In genomic region chr2:233736868-233737653, GRCh38 we compare ENCODE assay signal across 12 cellular contexts. TPM values are rescaled to one million over a fixed set of nuclear protein-coding genes. Genes with fewer than 3 reads are reported as not detected.
A peak's percentile ranks its signal among the peaks of the same experiment; 100 is the strongest.
DNase-seq lines count a peak whose midpoint lies in the region; ATAC-seq and TF ChIP-seq lines count a peak whose summit lies in the region.
"Not testable (repeated sequence)": the region's sequence is repeated elsewhere in the genome, so short reads cannot be mapped to it uniquely, and the experiment has no call there.
"Had no signal": no experiment of that assay in that cellular context is flagged by ENCODE, and none has a peak within 500 bp of the region (broad histone marks: within the 10 kb centered on the region; RNA-seq: fewer than 3 reads in every experiment).

No MANE protein-coding gene starts in this region.

- H3K9me3 ChIP-seq in Karpas-422 (ENCODE audit: low read length); Peyer's patch; right lobe of liver; neuronal stem cell (replicated peaks in 1 of 2; ENCODE audit: control insufficient read depth in 2 of 2, insufficient read depth in 1 of 2, low read depth in 1 of 2, low read length in 2 of 2): not testable (repeated sequence)

- H3K36me3 ChIP-seq in Karpas-422 (ENCODE audit: insufficient read depth, low read length); Peyer's patch; right lobe of liver; neuronal stem cell (replicated peaks in 1 of 2; ENCODE audit: control insufficient read depth in 2 of 2, insufficient read depth in 2 of 2, low read length in 2 of 2): not testable (repeated sequence)

- H3K79me1 ChIP-seq in neuronal stem cell (ENCODE audit: low read depth, low read length), result not testable (repeated sequence)

- TF ChIP-seq CTCF in Peyer's patch (IDR thresholded peaks at IDR 0.05); right lobe of liver (IDR thresholded peaks at IDR 0.05): not testable (repeated sequence)

- DNase-seq in DMS153 treated with DMSO at 0.1 percent for 48 hours (lab: John Stamatoyannopoulos, UW; ENCODE audit: unreplicated experiment), result peak; percentile 2
- peak; percentile 32 for DNase-seq in Karpas-422
- DNase-seq in Peyer's patch, result peak in 2 of 3 donors; percentile 68 to 71
- DNase-seq in left colon; neuronal stem cell (ENCODE audit: low spot score): not testable (repeated sequence)
- peak in 2 of 3 donors; percentile 52 to 70 for DNase-seq in right lobe of liver
- peak; percentile 46 for DNase-seq in ureter (ENCODE audit: low spot score)

- H3K14ac ChIP-seq in neuronal stem cell (ENCODE audit: low read length), result not testable (repeated sequence)

- H2BK5ac ChIP-seq in neuronal stem cell (ENCODE audit: low read length), result not testable (repeated sequence)

- not testable (repeated sequence) for H3K27me3 ChIP-seq in Karpas-422 (ENCODE audit: low read length); Peyer's patch; right lobe of liver; neuronal stem cell (ENCODE audit: control insufficient read depth in 3 of 3, insufficient read depth in 3 of 3, low read depth in 1 of 3, low read length in 3 of 3)

- not testable (repeated sequence) for H3K4me1 ChIP-seq in Karpas-422 (ENCODE audit: low read length); Peyer's patch; neuronal stem cell (ENCODE audit: control insufficient read depth in 2 of 2, insufficient read depth in 1 of 2, low read depth in 1 of 2, low read length in 2 of 2)
- peaks cover 0 to 85% (median 23%) of the 10 kb centered on the region in 4 donors for H3K4me1 ChIP-seq in right lobe of liver

- peak; percentile 56 for ATAC-seq in left colon
- ATAC-seq in right lobe of liver, result peak; percentile 80 to 93 (median 92)

- not testable (repeated sequence) for H2AK5ac ChIP-seq in neuronal stem cell (ENCODE audit: low read depth, low read length)

- not testable (repeated sequence) for H3K18ac ChIP-seq in neuronal stem cell (ENCODE audit: low read length)

- intact Hi-C loops in left colon (cut with DNase I, micrococcal nuclease); right lobe of liver (cut with DNase I): not testable (repeated sequence)

- not testable (repeated sequence) for H4K8ac ChIP-seq in neuronal stem cell (ENCODE audit: low read depth, low read length)

- H2BK12ac ChIP-seq in neuronal stem cell (ENCODE audit: low read length), result not testable (repeated sequence)

- not testable (repeated sequence) for H3K9me2 ChIP-seq in Karpas-422 (replicated peaks; ENCODE audit: insufficient read depth, low read length)

- not testable (repeated sequence) for H4K91ac ChIP-seq in neuronal stem cell (ENCODE audit: low read depth, low read length, poor library complexity)

- H4K20me1 ChIP-seq in Karpas-422 (ENCODE audit: insufficient read depth, low read depth, low read length), result not testable (repeated sequence)

- not testable (repeated sequence) for H3K4ac ChIP-seq in neuronal stem cell (ENCODE audit: low read length)

- H3K4me3 ChIP-seq in Karpas-422 (ENCODE audit: low read length); neuronal stem cell (ENCODE audit: low read length in 2 of 2): not testable (repeated sequence)
- H3K4me3 ChIP-seq in Peyer's patch (peak overlapping the region in 2 of 4 donors; percentile 4 to 21), right lobe of liver (peak overlapping the region in 1 of 3 donors; percentile 19)

- 59% methylated on average over 4 of the region's 14 CpGs for WGBS in right lobe of liver (ENCODE audit: insufficient coverage, low coverage, low lambda C conversion rate, missing lambda C conversion rate)
- no CpG with 5 or more reads among the region's 14 CpGs for WGBS in neuronal stem cell (ENCODE audit: extremely low coverage in 2 of 2, insufficient read length in 2 of 2, insufficient replicate concordance in 1 of 2), 2 donors

- not testable (repeated sequence) for H2BK120ac ChIP-seq in neuronal stem cell (ENCODE audit: low read depth, low read length)

- H2AFZ ChIP-seq in Karpas-422 (ENCODE audit: low read length), result not testable (repeated sequence)
- H2AFZ ChIP-seq in neuronal stem cell (ENCODE audit: low read length), result peak overlapping the region; percentile 77

- not testable (repeated sequence) for H3K27ac ChIP-seq in Karpas-422 (ENCODE audit: low read length); neuronal stem cell (replicated peaks; ENCODE audit: low read length)
- H3K27ac ChIP-seq in Peyer's patch, result peak overlapping the region in 2 of 4 donors; percentile 27 to 46
- peak overlapping the region in 2 of 3 donors; percentile 29 to 56 for H3K27ac ChIP-seq in right lobe of liver

- not testable (repeated sequence) for TF ChIP-seq POLR2A in Peyer's patch (IDR thresholded peaks at IDR 0.05); right lobe of liver (IDR thresholded peaks at IDR 0.05)

- H3K9ac ChIP-seq in Karpas-422 (ENCODE audit: low read length); neuronal stem cell (ENCODE audit: low read depth, low read length, poor library complexity): not testable (repeated sequence)

- not testable (repeated sequence) for H3K23ac ChIP-seq in neuronal stem cell (ENCODE audit: low read depth, low read length, poor library complexity)

- H3K4me2 ChIP-seq in Karpas-422 (ENCODE audit: low read depth, low read length, poor library complexity, severe bottlenecking); neuronal stem cell (ENCODE audit: insufficient read depth, low read length, poor library complexity, severe bottlenecking): not testable (repeated sequence)

- not testable (repeated sequence) for H2BK15ac ChIP-seq in neuronal stem cell (ENCODE audit: low read length)

- not testable (repeated sequence) for H3K79me2 ChIP-seq in Karpas-422 (ENCODE audit: low read length)

RNA-seq across cellular contexts. Expression of gene UGT1A3, which starts 8.2 kb away (rescaled TPM):
- not detected in 2 replicates for total RNA-seq in Karpas-422 (2014; rRNA removed; shearing (Covaris generic); ENCODE audit: low replicate concordance)
- 10 to 100 TPM in 1 of 4 donors, 1 to 10 TPM in 2, not detected in 1; 5.8 to 21.7 (median 6.3) TPM for total RNA-seq in Peyer's patch
- 1 to 10 TPM; 2.0 to 3.0 TPM for total RNA-seq in left colon
- 100 to 1,000 TPM in 1 of 6 experiments, 10 to 100 TPM in 5; 12.9 to 125 (median 22.0) TPM for total RNA-seq in right lobe of liver
- polyA plus RNA-seq in neuronal stem cell (2013, experiment 1 of 2), result not detected
- not detected for polyA plus RNA-seq in neuronal stem cell (2013, experiment 2 of 2)
- total RNA-seq in ureter, result 20.8 TPM
- total RNA-seq: CD4-positive, alpha-beta memory T cell; H1; H9 had no signal
- polyA plus RNA-seq: BJ; CD14-positive monocyte; CD4-positive, alpha-beta memory T cell; H1 had no signal

RNA-seq across cellular contexts. Expression of gene UGT1A4, which starts 18.5 kb away (rescaled TPM):
- total RNA-seq in Karpas-422 (2014; rRNA removed; shearing (Covaris generic); ENCODE audit: low replicate concordance), result not detected in 2 replicates
- 10 to 100 TPM in 2 of 4 donors, 1 to 10 TPM in 1, not detected in 1; 7.5 to 12.9 (median 12.3) TPM for total RNA-seq in Peyer's patch
- 1 to 10 TPM; 2.2 to 4.0 TPM for total RNA-seq in left colon
- total RNA-seq in right lobe of liver, result 1,000 to 10,000 TPM in 1 of 6 experiments, 100 to 1,000 TPM in 4, 10 to 100 TPM in 1; 98.7 to 1,011 (median 214) TPM
- polyA plus RNA-seq in neuronal stem cell (2013, experiment 1 of 2), result not detected
- not detected for polyA plus RNA-seq in neuronal stem cell (2013, experiment 2 of 2)
- 23.2 TPM for total RNA-seq in ureter
- total RNA-seq: CD4-positive, alpha-beta memory T cell; H1; H9 had no signal
- polyA plus RNA-seq: BJ; CD14-positive monocyte; CD4-positive, alpha-beta memory T cell; H1 had no signal

RNA-seq across cellular contexts. Expression of gene UGT1A1, which starts 23.0 kb away (rescaled TPM):
- not detected in 2 replicates for total RNA-seq in Karpas-422 (2014; rRNA removed; shearing (Covaris generic); ENCODE audit: low replicate concordance)
- total RNA-seq in Peyer's patch (10 to 100 TPM in 3 of 4 donors, 1 to 10 TPM in 1; 1.7 to 72.9 (median 26.9) TPM), left colon (10 to 100 TPM in 1 of 2 donors, 1 to 10 TPM in 1; 4.0 to 13.6 TPM), right lobe of liver (1,000 to 10,000 TPM in 1 of 6 experiments, 100 to 1,000 TPM in 4, 10 to 100 TPM in 1; 97.5 to 1,279 (median 171) TPM), ureter (21.8 TPM)
- polyA plus RNA-seq in neuronal stem cell (2013, experiment 1 of 2), result not detected
- not detected for polyA plus RNA-seq in neuronal stem cell (2013, experiment 2 of 2)
- total RNA-seq: CD4-positive, alpha-beta memory T cell; H1; H9 had no signal
- polyA plus RNA-seq: BJ; CD14-positive monocyte; CD4-positive, alpha-beta memory T cell; H1 had no signal

RNA-seq across cellular contexts. Expression of gene UGT1A5, which starts 24.4 kb away (rescaled TPM):
- total RNA-seq in Karpas-422 (2014; rRNA removed; shearing (Covaris generic); ENCODE audit: low replicate concordance), result not detected in 2 replicates
- total RNA-seq in Peyer's patch, result 10 to 100 TPM in 2 of 4 donors, 1 to 10 TPM in 1, not detected in 1; 7.2 to 24.2 (median 15.0) TPM
- total RNA-seq in left colon, result 1 to 10 TPM; 2.1 to 3.7 TPM
- total RNA-seq in right lobe of liver, result 10 to 100 TPM in 1 of 6 experiments, 1 to 10 TPM in 5; 1.3 to 10.0 (median 3.8) TPM
- polyA plus RNA-seq in neuronal stem cell (2013, experiment 1 of 2), result not detected
- polyA plus RNA-seq in neuronal stem cell (2013, experiment 2 of 2), result not detected
- total RNA-seq in ureter, result 21.3 TPM
- total RNA-seq: CD4-positive, alpha-beta memory T cell; H1; H9 had no signal
- polyA plus RNA-seq: BJ; CD14-positive monocyte; CD4-positive, alpha-beta memory T cell; H1 had no signal

RNA-seq across cellular contexts. Expression of gene MROH2A, which starts 41.1 kb away (rescaled TPM):
- 1.9 and 2.6 TPM in 2 replicates for total RNA-seq in Karpas-422 (2014; rRNA removed; shearing (Covaris generic); ENCODE audit: low replicate concordance)
- total RNA-seq in Peyer's patch, result 1 to 10 TPM in 1 of 4 donors, under 1 TPM in 2, not detected in 1; 0.27 to 1.6 (median 0.35) TPM
- under 1 TPM in 1 of 2 donors, not detected in 1; 0.24 TPM for total RNA-seq in left colon
- total RNA-seq in right lobe of liver, result 1 to 10 TPM in 4 of 6 experiments, under 1 TPM in 2; 0.49 to 7.6 (median 2.0) TPM
- polyA plus RNA-seq in neuronal stem cell (2013, experiment 1 of 2), result not detected
- polyA plus RNA-seq in neuronal stem cell (2013, experiment 2 of 2), result not detected
- total RNA-seq in ureter, result 9.3 TPM
- total RNA-seq: CD4-positive, alpha-beta memory T cell; H1; H9 had no signal
- polyA plus RNA-seq: BJ; CD14-positive monocyte; CD4-positive, alpha-beta memory T cell; H1 had no signal
